In the genomic region with DNA sequence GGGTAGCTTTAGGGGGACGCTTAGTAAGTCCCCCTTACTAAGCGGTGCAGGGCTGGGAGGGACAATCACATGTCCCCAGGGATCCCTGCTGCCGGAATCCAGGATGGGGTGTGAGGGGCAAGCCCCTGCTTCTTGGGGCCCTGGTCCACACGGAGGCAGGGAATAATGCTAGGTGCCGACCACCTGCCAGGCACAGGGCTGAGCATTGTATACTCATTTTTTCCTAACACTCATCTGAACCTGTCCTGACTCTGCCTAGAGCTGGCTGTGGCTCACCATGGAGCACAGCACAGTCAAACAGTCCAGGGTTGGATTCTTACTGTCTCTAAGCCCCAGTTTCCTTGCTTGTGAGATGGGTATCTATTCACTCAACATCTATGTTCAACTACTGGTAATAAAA, we compare ENCODE assay signal across 8 cellular contexts. TPM values are rescaled to one million over a fixed set of nuclear protein-coding genes. Genes with fewer than 3 reads are reported as not detected.
DNase-seq lines count a peak whose midpoint lies in the region; ATAC-seq and TF ChIP-seq lines count a peak whose summit lies in the region.

No MANE protein-coding gene starts in this region.

- H3K27ac ChIP-seq in CD4-positive, alpha-beta memory T cell (ENCODE audit: low read depth, low read length) = peak overlapping the region; percentile 70
- H3K27ac ChIP-seq in esophagus muscularis mucosa (replicated peaks in 1 of 4) = peak overlapping the region; percentile 87 to 99 (median 97)
- peak overlapping the region; percentile 99 for H3K27ac ChIP-seq in psoas muscle

- TF ChIP-seq EP300 in esophagus muscularis mucosa (IDR thresholded peaks at IDR 0.05) = no peak

- peak overlapping the region; percentile 21 to 70 (median 59) for H3K4me3 Mint-ChIP-seq in CD4-positive, alpha-beta memory T cell

- no peaks in the 10 kb centered on the region for H3K9me3 ChIP-seq in CD4-positive, alpha-beta memory T cell (ENCODE audit: control insufficient read depth in 1 of 2, low read length in 2 of 2)
- H3K9me3 ChIP-seq in esophagus muscularis mucosa (no peaks in the 10 kb centered on the region), psoas muscle (no peaks in the 10 kb centered on the region)

- no peak for TF ChIP-seq POLR2A in esophagus muscularis mucosa (IDR thresholded peaks at IDR 0.05; ENCODE audit: low read depth)

- intact Hi-C loops in CD4-positive, alpha-beta memory T cell (cut with micrococcal nuclease) = no loop called here
- intact Hi-C loops in esophagus muscularis mucosa (cut with DNase I) = no loop called here
- intact Hi-C loops in psoas muscle (cut with DNase I) = loop anchor here in 1 of 2 donors (2.0 kb wide), 1 partner anchor 17 kb away; the partner anchor contains the start of gene EHBP1L1

- CTCF ChIA-PET in CD4-positive, alpha-beta memory T cell (lab: Charles Lee; ENCODE audit: partially characterized antibody) = interaction anchor here (0.9 to 1.6 kb wide), 5 partner anchors 9 to 29 kb away, joined by 3 to 6 read pairs (median 3); no protein-coding TSS in a partner anchor

- 0 out of 3 replicates have a peak, but pooled peaks have one; percentile 1 for ATAC-seq in SK-N-SH treated with all-trans-retinoic acid at 6 μM for 48 hours
- no peak for ATAC-seq in psoas muscle

- 90% methylated on average over 2 of the region's 5 CpGs for WGBS in esophagus muscularis mucosa
- WGBS in psoas muscle, 3 donors = 36 to 46% (median 44%) methylated on average over 5 of the region's 5 CpGs

- peaks cover 0 to 1% of the 10 kb centered on the region in 2 donors for H3K36me3 Mint-ChIP-seq in CD4-positive, alpha-beta memory T cell

- no peak overlapping the region for H3K4me3 ChIP-seq in CD4-positive, alpha-beta memory T cell (ENCODE audit: low read length in 2 of 2)
- H3K4me3 ChIP-seq in esophagus muscularis mucosa (no peak overlapping the region), psoas muscle (no peak overlapping the region)

- POLR2A ChIA-PET in CD4-positive, alpha-beta memory T cell (lab: Charles Lee; ENCODE audit: partially characterized antibody) = interaction anchor here (1.3 to 18.2 kb wide), 7 partner anchors 11 to 62 kb away, joined by 4 to 403 read pairs (median 7); partner anchors contain the start of genes EHBP1L1, FAM89B, SCYL1 and ZNRD2

- no peaks in the 10 kb centered on the region for H3K27me3 ChIP-seq in CD4-positive, alpha-beta memory T cell (ENCODE audit: insufficient read depth, low read length)
- H3K27me3 ChIP-seq in esophagus muscularis mucosa = no peaks in the 10 kb centered on the region
- no peaks in the 10 kb centered on the region for H3K27me3 ChIP-seq in psoas muscle (ENCODE audit: insufficient read depth in 3 of 3, low read length in 2 of 3)

- H3K4me1 ChIP-seq in CD4-positive, alpha-beta memory T cell (ENCODE audit: insufficient read depth, low read length) = peaks cover 63% of the 10 kb centered on the region
- peaks cover 58 to 67% (median 60%) of the 10 kb centered on the region in 4 donors for H3K4me1 ChIP-seq in esophagus muscularis mucosa
- peaks cover 59% of the 10 kb centered on the region for H3K4me1 ChIP-seq in psoas muscle

- H3K4me1 Mint-ChIP-seq in CD4-positive, alpha-beta memory T cell = peaks cover 37 to 65% (median 52%) of the 10 kb centered on the region in 4 donors

- H3K9me3 Mint-ChIP-seq in CD4-positive, alpha-beta memory T cell = no peaks in the 10 kb centered on the region

- no peak for TF ChIP-seq CTCF in esophagus muscularis mucosa (IDR thresholded peaks at IDR 0.05)
- no peak for TF ChIP-seq CTCF in psoas muscle (IDR thresholded peaks at IDR 0.05)

- no peaks in the 10 kb centered on the region for H3K36me3 ChIP-seq in CD4-positive, alpha-beta memory T cell (ENCODE audit: insufficient read depth, low read length)
- H3K36me3 ChIP-seq in esophagus muscularis mucosa (no peaks in the 10 kb centered on the region), psoas muscle (ENCODE audit: insufficient read depth in 1 of 2, low read depth in 1 of 2) (no peaks in the 10 kb centered on the region)

- H3K27ac Mint-ChIP-seq in CD4-positive, alpha-beta memory T cell = peak overlapping the region; percentile 55 to 90 (median 81)

- DNase-seq in CD4-positive, alpha-beta memory T cell = peak in 1 of 5 donors; percentile 33
- DNase-seq in esophagus muscularis mucosa (ENCODE audit: extremely low spot score) (no peak), psoas muscle (no peak), midbrain (lab: John Stamatoyannopoulos, UW) (no peak), KG1 (lab: John Stamatoyannopoulos, UW) (no peak), AG20443 (ENCODE audit: low spot score) (no peak), EL (no peak)

- H3K27me3 Mint-ChIP-seq in CD4-positive, alpha-beta memory T cell = no peaks in the 10 kb centered on the region

TF ChIP-seq in SK-N-SH treated with all-trans-retinoic acid at 6 μM for 48 hours, 23 proteins besides CTCF, POLR2A, EP300 and RAD21 (continues in another document):
- no peak for TF ChIP-seq ZNF8 (CRISPR knock-in tag; IDR thresholded peaks at IDR 0.05)
- TF ChIP-seq POU6F1 (CRISPR knock-in tag; IDR thresholded peaks at IDR 0.05; ENCODE audit: borderline replicate concordance, low read depth) = no peak
- no peak for TF ChIP-seq ZFP3 (CRISPR knock-in tag; IDR thresholded peaks at IDR 0.05)
- no peak for TF ChIP-seq TOX (CRISPR knock-in tag; IDR thresholded peaks at IDR 0.05; ENCODE audit: borderline replicate concordance)
- TF ChIP-seq ESRRG (CRISPR knock-in tag; IDR thresholded peaks at IDR 0.05) = no peak
- no peak for TF ChIP-seq GLIS3 (CRISPR knock-in tag; IDR thresholded peaks at IDR 0.05)
- TF ChIP-seq ARNTL (CRISPR knock-in tag; IDR thresholded peaks at IDR 0.05; ENCODE audit: borderline replicate concordance, low read depth) = no peak
- TF ChIP-seq, protein P1, sequence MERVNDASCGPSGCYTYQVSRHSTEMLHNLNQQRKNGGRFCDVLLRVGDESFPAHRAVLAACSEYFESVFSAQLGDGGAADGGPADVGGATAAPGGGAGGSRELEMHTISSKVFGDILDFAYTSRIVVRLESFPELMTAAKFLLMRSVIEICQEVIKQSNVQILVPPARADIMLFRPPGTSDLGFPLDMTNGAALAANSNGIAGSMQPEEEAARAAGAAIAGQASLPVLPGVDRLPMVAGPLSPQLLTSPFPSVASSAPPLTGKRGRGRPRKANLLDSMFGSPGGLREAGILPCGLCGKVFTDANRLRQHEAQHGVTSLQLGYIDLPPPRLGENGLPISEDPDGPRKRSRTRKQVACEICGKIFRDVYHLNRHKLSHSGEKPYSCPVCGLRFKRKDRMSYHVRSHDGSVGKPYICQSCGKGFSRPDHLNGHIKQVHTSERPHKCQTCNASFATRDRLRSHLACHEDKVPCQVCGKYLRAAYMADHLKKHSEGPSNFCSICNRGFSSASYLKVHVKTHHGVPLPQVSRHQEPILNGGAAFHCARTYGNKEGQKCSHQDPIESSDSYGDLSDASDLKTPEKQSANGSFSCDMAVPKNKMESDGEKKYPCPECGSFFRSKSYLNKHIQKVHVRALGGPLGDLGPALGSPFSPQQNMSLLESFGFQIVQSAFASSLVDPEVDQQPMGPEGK (CRISPR knock-in tag; IDR thresholded peaks at IDR 0.05; ENCODE audit: borderline replicate concordance) = no peak
- no peak for TF ChIP-seq TCF4 (CRISPR knock-in tag; IDR thresholded peaks at IDR 0.05; ENCODE audit: borderline replicate concordance)
- no peak for TF ChIP-seq ZFP30 (CRISPR knock-in tag; IDR thresholded peaks at IDR 0.05)
- TF ChIP-seq PPARA (CRISPR knock-in tag; IDR thresholded peaks at IDR 0.05; ENCODE audit: borderline replicate concordance) = no peak

RNA-seq across cellular contexts. Expression of gene LTBP3, which starts 1.4 kb away (rescaled TPM):
- 100 to 1,000 TPM; 201 to 211 TPM for total RNA-seq in CD4-positive, alpha-beta memory T cell
- polyA plus RNA-seq in CD4-positive, alpha-beta memory T cell = 10 to 100 TPM in 1 of 2 donors, 1 to 10 TPM in 1; 9.0 to 23.6 TPM
- 100 to 1,000 TPM; 107 to 208 (median 137) TPM for total RNA-seq in esophagus muscularis mucosa
- 10 to 100 TPM; 27.9 to 82.3 (median 51.4) TPM for total RNA-seq in psoas muscle
- 10 to 100 TPM; 12.7 to 19.2 (median 17.2) TPM for polyA plus RNA-seq in psoas muscle

RNA-seq across cellular contexts. Expression of gene ZNRD2, which starts 10.7 kb away (rescaled TPM):
- total RNA-seq in CD4-positive, alpha-beta memory T cell = 10 to 100 TPM; 24.6 to 27.5 TPM
- polyA plus RNA-seq in CD4-positive, alpha-beta memory T cell = 10 to 100 TPM; 70.1 to 74.9 TPM
- total RNA-seq in esophagus muscularis mucosa (10 to 100 TPM; 43.6 to 77.3 (median 63.3) TPM), psoas muscle (10 to 100 TPM; 31.6 to 43.5 (median 38.0) TPM)
- 100 to 1,000 TPM in 1 of 3 donors, 10 to 100 TPM in 2; 58.8 to 118 (median 94.2) TPM for polyA plus RNA-seq in psoas muscle

RNA-seq across cellular contexts. Expression of gene FAM89B, which starts 12.8 kb away (rescaled TPM):
- 10 to 100 TPM; 68.9 to 71.4 TPM for total RNA-seq in CD4-positive, alpha-beta memory T cell
- polyA plus RNA-seq in CD4-positive, alpha-beta memory T cell = 100 to 1,000 TPM; 130 to 164 TPM
- 10 to 100 TPM; 47.9 to 90.4 (median 75.0) TPM for total RNA-seq in esophagus muscularis mucosa
- total RNA-seq in psoas muscle = 100 to 1,000 TPM in 1 of 4 donors, 10 to 100 TPM in 3; 59.0 to 110 (median 66.9) TPM
- polyA plus RNA-seq in psoas muscle = 100 to 1,000 TPM in 1 of 3 donors, 10 to 100 TPM in 2; 66.9 to 112 (median 67.4) TPM

RNA-seq across cellular contexts. Expression of gene EHBP1L1, which starts 16.3 kb away (rescaled TPM):
- total RNA-seq in CD4-positive, alpha-beta memory T cell = 100 to 1,000 TPM; 151 to 154 TPM
- 10 to 100 TPM in 1 of 2 donors, 1 to 10 TPM in 1; 8.9 to 25.2 TPM for polyA plus RNA-seq in CD4-positive, alpha-beta memory T cell
- 100 to 1,000 TPM; 186 to 472 (median 293) TPM for total RNA-seq in esophagus muscularis mucosa
- 100 to 1,000 TPM; 208 to 345 (median 282) TPM for total RNA-seq in psoas muscle
- polyA plus RNA-seq in psoas muscle = 100 to 1,000 TPM; 114 to 177 (median 170) TPM

RNA-seq across cellular contexts. Expression of gene SCYL1, which starts 34.7 kb away (rescaled TPM):
- 10 to 100 TPM; 72.5 to 81.3 TPM for total RNA-seq in CD4-positive, alpha-beta memory T cell
- polyA plus RNA-seq in CD4-positive, alpha-beta memory T cell = 10 to 100 TPM; 22.9 to 40.8 TPM
- 100 to 1,000 TPM in 2 of 4 donors, 10 to 100 TPM in 2; 74.3 to 115 (median 104) TPM for total RNA-seq in esophagus muscularis mucosa
- total RNA-seq in psoas muscle = 100 to 1,000 TPM in 1 of 4 donors, 10 to 100 TPM in 3; 77.8 to 106 (median 92.6) TPM
- polyA plus RNA-seq in psoas muscle = 10 to 100 TPM; 66.9 to 87.4 (median 79.4) TPM
